Comparison of ENCODE assay signal across 16 cellular contexts in the genomic region with DNA sequence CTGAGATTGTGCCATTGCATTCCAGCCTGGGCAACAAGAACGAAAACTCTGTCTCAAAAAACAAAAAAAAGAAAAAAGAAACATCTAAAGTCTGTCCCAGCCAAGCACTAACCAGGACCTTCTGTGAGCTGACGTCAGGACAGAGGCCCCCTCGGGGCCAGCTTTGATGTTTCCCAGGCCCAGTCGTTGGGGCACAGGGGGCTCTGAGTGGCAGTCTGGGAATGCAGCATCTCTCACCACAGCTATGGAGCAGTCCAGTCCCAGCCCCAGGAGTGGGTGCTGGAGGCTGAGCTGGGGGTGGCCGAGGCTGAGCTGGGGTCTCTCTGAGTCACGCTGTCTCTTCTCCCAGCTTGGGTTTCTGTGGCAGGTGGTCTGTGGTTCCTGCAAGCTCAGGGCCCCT. TPM values are rescaled to one million over a fixed set of nuclear protein-coding genes. Genes with fewer than 3 reads are reported as not detected.
DNase-seq lines count a peak whose midpoint lies in the region; ATAC-seq and TF ChIP-seq lines count a peak whose summit lies in the region.
"Had no signal": no experiment of that assay in that cellular context is flagged by ENCODE, and none has a peak within 500 bp of the region (broad histone marks: within the 10 kb centered on the region; RNA-seq: fewer than 3 reads in every experiment).

No MANE protein-coding gene starts in this region.

- H3K9me3 ChIP-seq in DND-41 (ENCODE audit: insufficient read depth, low read length, severe bottlenecking) (no peaks in the 10 kb centered on the region), SK-N-SH (no peaks in the 10 kb centered on the region)
- H3K9me3 ChIP-seq: heart left ventricle had no signal

- H3K4me2 ChIP-seq in DND-41 (ENCODE audit: insufficient read depth, low read length): no peak overlapping the region
- peak overlapping the region; percentile 52 for H3K4me2 ChIP-seq in SK-N-SH

- no peaks in the 10 kb centered on the region for H3K9me2 ChIP-seq in SK-N-SH

- H3K79me2 ChIP-seq in DND-41 (ENCODE audit: insufficient read depth, low read length) (peaks cover 55% of the 10 kb centered on the region), SK-N-SH (ENCODE audit: insufficient read depth) (peaks cover 68% of the 10 kb centered on the region)

- H3K9ac ChIP-seq in DND-41 (ENCODE audit: low read depth, low read length) (no peak overlapping the region), SK-N-SH (peak overlapping the region; percentile 87)
- H3K9ac ChIP-seq: parathyroid adenoma had no signal

- H3K36me3 ChIP-seq in DND-41 (ENCODE audit: insufficient read depth, low read length): peaks cover 2% of the 10 kb centered on the region; the same call in 1 of the 2 replicates
- no peaks in the 10 kb centered on the region for H3K36me3 ChIP-seq in SK-N-SH (replicated peaks in 1 of 2; ENCODE audit: control insufficient read depth in 1 of 2, insufficient read depth in 2 of 2, low read length in 1 of 2)
- H3K36me3 ChIP-seq: heart left ventricle had no signal

- 13% methylated on average over 4 of the region's 6 CpGs for WGBS in SK-N-SH (ENCODE audit: low lambda C conversion rate)

- H3K4me3 ChIP-seq in DND-41 (ENCODE audit: low read depth in 1 of 2, low read length in 2 of 2): no peak overlapping the region
- H3K4me3 ChIP-seq in SK-N-SH (ENCODE audit: low read depth in 2 of 2, low read length in 1 of 2): no peak overlapping the region
- H3K4me3 ChIP-seq in foreskin fibroblast (ENCODE audit: low read depth in 1 of 2, low read length in 2 of 2): no peak overlapping the region
- no peak overlapping the region for H3K4me3 ChIP-seq in retinal pigment epithelial cell (ENCODE audit: low read length)
- H3K4me3 ChIP-seq: heart left ventricle, K562 had no signal

- DNase-seq in DND-41 (no peak), SK-N-SH (peak; percentile 85), foreskin fibroblast (peak; percentile 87 to 94), retinal pigment epithelial cell (ENCODE audit: low read depth) (peak; percentile 89), T-helper 1 cell (no peak), Right ventricle myocardium inferior (ENCODE audit: missing footprints) (no peak)
- DNase-seq in stimulated activated CD4-positive, alpha-beta T cell treated with anti-CD3 and anti-CD28 coated beads, Interleukin-1b, Interleukin-23, amount 100 ng/mL, for 48 hours: no peak
- DNase-seq: activated naive CD4-positive, alpha-beta T cell treated with anti-CD3 and anti-CD28 coated beads, Interleukin-2, amount 10 ng/mL, durations not matched to agents 7 days and 5 days; heart left ventricle; NCI-H187; Right ventricle myocardium superior; stimulated activated CD4-positive, alpha-beta T cell treated with anti-CD3 and anti-CD28 coated beads, Interleukin-2, amount 100 ng/mL, for 48 hours had no signal

- intact Hi-C loops in Right ventricle myocardium inferior (cut with DNase I): loop anchor here (5.0 kb wide), 2 partner anchors 118 to 223 kb away; no protein-coding TSS in a partner anchor

- H3K4me1 ChIP-seq in DND-41 (ENCODE audit: insufficient read depth, low read length) (no peaks in the 10 kb centered on the region), SK-N-SH (ENCODE audit: control insufficient read depth in 1 of 2, insufficient read depth in 2 of 2, low read depth in 1 of 2, low read length in 1 of 2) (peaks cover 67 to 83% of the 10 kb centered on the region in 2 experiments)

- no peaks in the 10 kb centered on the region for H3K27me3 ChIP-seq in DND-41 (ENCODE audit: insufficient read depth, low read length, poor library complexity)
- no peaks in the 10 kb centered on the region for H3K27me3 ChIP-seq in SK-N-SH (ENCODE audit: insufficient read depth)
- H3K27me3 ChIP-seq: heart left ventricle had no signal

- TF ChIP-seq CTCF in DND-41 (IDR thresholded peaks at IDR 0.05; ENCODE audit: borderline replicate concordance, extremely low read depth, low read length, poor library complexity, severe bottlenecking) (no peak), SK-N-SH (IDR thresholded peaks at IDR 0.05) (no peak), foreskin fibroblast (IDR thresholded peaks at IDR 0.05; ENCODE audit: low read depth, low read length) (no peak), retinal pigment epithelial cell (conservative IDR thresholded peaks at IDR 0.05; ENCODE audit: low read depth, low read length) (no peak)

- POLR2A ChIA-PET in SK-N-SH (lab: Yijun Ruan, JAX): interaction anchor here (0.8 to 3.9 kb wide), 5 partner anchors 11 to 146 kb away, joined by 3 to 17 read pairs (median 5); a partner anchor contains a TSS

- H4K20me1 ChIP-seq in DND-41 (ENCODE audit: insufficient read depth, low read length) (peaks cover 55% of the 10 kb centered on the region), SK-N-SH (ENCODE audit: insufficient read depth) (no peaks in the 10 kb centered on the region)

- CTCF ChIA-PET in SK-N-SH (lab: Yijun Ruan, JAX): interaction anchor here (1.3 to 2.7 kb wide), 7 partner anchors 18 to 223 kb away, joined by 3 to 21 read pairs (median 7); a partner anchor contains a TSS

- H2AFZ ChIP-seq in DND-41 (ENCODE audit: low read depth, low read length) (no peak overlapping the region), SK-N-SH (ENCODE audit: low read depth) (no peak overlapping the region)
- H2AFZ ChIP-seq: parathyroid adenoma had no signal

- peak; percentile 29; the same call in 2 of the 3 replicates for ATAC-seq in DND-41 (ENCODE audit: insufficient read depth, low read depth)
- no peak for ATAC-seq in Right ventricle myocardium inferior
- ATAC-seq in GM18858 (IDR thresholded peaks at IDR 0.05; ENCODE audit: unreplicated experiment): no peak
- ATAC-seq: heart left ventricle; K562; stimulated activated memory B cell treated with anti-CD40 and anti-IgM and Interleukin-4, amounts not matched to agents 10 μg/mL and 1 μg/mL and 100 μg/mL, for 72 hours had no signal

- peaks cover 42% of the 10 kb centered on the region for H3F3A ChIP-seq in SK-N-SH (replicated peaks; ENCODE audit: insufficient read depth)

- TF ChIP-seq RAD21 in SK-N-SH (IDR thresholded peaks at IDR 0.05; ENCODE audit: low read length): no peak

- H3K27ac ChIP-seq in DND-41 (ENCODE audit: low read length): no peak overlapping the region
- H3K27ac ChIP-seq in SK-N-SH (ENCODE audit: low read depth in 2 of 2, low read length in 1 of 2): peak overlapping the region; percentile 91 to 99
- H3K27ac ChIP-seq: heart left ventricle, parathyroid adenoma had no signal

- TF ChIP-seq EP300 in SK-N-SH (IDR thresholded peaks at IDR 0.05; ENCODE audit: borderline replicate concordance in 1 of 2, low read depth in 1 of 2, low read length in 1 of 2): peak; percentile 84 to 89

TF ChIP-seq in SK-N-SH, 30 proteins besides CTCF, POLR2A, EP300 and RAD21 (continues in another document):
- TF ChIP-seq TCF12 (IDR thresholded peaks at IDR 0.05) (peak; percentile 97), POLR2AphosphoS5 (IDR thresholded peaks at IDR 0.05; ENCODE audit: low read depth, low read length) (peak; percentile 60; the same call in 1 of the 2 replicates), JUND (IDR thresholded peaks at IDR 0.05) (peak; percentile 82), NFIC (IDR thresholded peaks at IDR 0.05; ENCODE audit: borderline replicate concordance) (peak; percentile 70), ELF1 (IDR thresholded peaks at IDR 0.05) (no peak), SIN3A (IDR thresholded peaks at IDR 0.05; ENCODE audit: borderline replicate concordance, low read depth, low read length) (peak; percentile 43; the same call in 1 of the 2 replicates)
- TF ChIP-seq, protein P1, sequence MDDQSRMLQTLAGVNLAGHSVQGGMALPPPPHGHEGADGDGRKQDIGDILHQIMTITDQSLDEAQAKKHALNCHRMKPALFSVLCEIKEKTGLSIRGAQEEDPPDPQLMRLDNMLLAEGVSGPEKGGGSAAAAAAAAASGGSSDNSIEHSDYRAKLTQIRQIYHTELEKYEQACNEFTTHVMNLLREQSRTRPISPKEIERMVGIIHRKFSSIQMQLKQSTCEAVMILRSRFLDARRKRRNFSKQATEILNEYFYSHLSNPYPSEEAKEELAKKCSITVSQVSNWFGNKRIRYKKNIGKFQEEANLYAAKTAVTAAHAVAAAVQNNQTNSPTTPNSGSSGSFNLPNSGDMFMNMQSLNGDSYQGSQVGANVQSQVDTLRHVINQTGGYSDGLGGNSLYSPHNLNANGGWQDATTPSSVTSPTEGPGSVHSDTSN (IDR thresholded peaks at IDR 0.05): peak; percentile 89

RNA-seq across cellular contexts. Expression of a gene that starts 46.0 kb away (rescaled TPM):
- polyA plus RNA-seq in SK-N-SH (2012; rRNA removed): 31.7 and 33.8 TPM in 2 replicates
- 19.6 and 25.8 TPM in 2 replicates for polyA plus RNA-seq in SK-N-SH (2012; cell fraction: cytosol; rRNA removed)
- 31.2 and 32.7 TPM in 2 replicates for polyA plus RNA-seq in SK-N-SH (2012; cell fraction: nucleus; rRNA removed)
- total RNA-seq in Right ventricle myocardium inferior: 77.6 TPM

RNA-seq across cellular contexts. Expression of a gene that starts 49.0 kb away (rescaled TPM):
- 93.7 and 105 TPM in 2 replicates for polyA plus RNA-seq in SK-N-SH (2012; rRNA removed)
- polyA plus RNA-seq in SK-N-SH (2012; cell fraction: cytosol; rRNA removed): 54.5 and 77.5 TPM in 2 replicates
- polyA plus RNA-seq in SK-N-SH (2012; cell fraction: nucleus; rRNA removed): 207 and 220 TPM in 2 replicates
- 1.7 TPM for total RNA-seq in Right ventricle myocardium inferior

RNA-seq across cellular contexts. Expression of a gene that starts 56.9 kb away (rescaled TPM):
- polyA plus RNA-seq in SK-N-SH (2012; rRNA removed): 36.8 and 37.7 TPM in 2 replicates
- 13.6 and 15.6 TPM in 2 replicates for polyA plus RNA-seq in SK-N-SH (2012; cell fraction: cytosol; rRNA removed)
- polyA plus RNA-seq in SK-N-SH (2012; cell fraction: nucleus; rRNA removed): 241 and 294 TPM in 2 replicates
- total RNA-seq in Right ventricle myocardium inferior: 14.0 TPM

Comparison
In these comparisons a context has a peak if more than half of its experiments do, and no peak if none do; other contexts are left out.
1. DNase-seq: peak in SK-N-SH (single experiment), foreskin fibroblast (2 of 2) and retinal pigment epithelial cell (single experiment); none in DND-41 (single experiment), stimulated activated CD4-positive, alpha-beta T cell treated with anti-CD3 and anti-CD28 coated beads, Interleukin-1b, Interleukin-23, amount 100 ng/mL, for 48 hours (single experiment), T-helper 1 cell (0 of 5) and Right ventricle myocardium inferior (single experiment).